In genomic region chr3:15647629-15648167, GRCh38 we compare ENCODE assay signal across 8 cellular contexts. TPM values are rescaled to one million over a fixed set of nuclear protein-coding genes. Genes with fewer than 3 reads are reported as not detected.
DNase-seq lines count a peak whose midpoint lies in the region; ATAC-seq, FAIRE-seq and TF ChIP-seq lines count a peak whose summit lies in the region.

No MANE protein-coding gene starts in this region.

- peak overlapping the region; percentile 89 for H3K27ac ChIP-seq in foreskin keratinocyte

- DNase-seq in GM12892 (ENCODE audit: insufficient read length) (peak; percentile 38), NCI-H460 (ENCODE audit: extremely low read depth, low read depth) (peak; percentile 62), foreskin keratinocyte (peak; percentile 75 to 89), NCI-H2171 (lab: John Stamatoyannopoulos, UW) (no peak), NCI-H2227 treated with DMSO at 0.1 percent for 48 hours (lab: John Stamatoyannopoulos, UW) (no peak)
- DNase-seq in activated T-cell treated with anti-CD3 and anti-CD28 coated beads, Interleukin-2, amount 50 U/mL, for 1 hour: peak; percentile 35
- DNase-seq in stimulated activated CD4-positive, alpha-beta T cell treated with anti-CD3 and anti-CD28 coated beads, Interleukin-2, amount 100 ng/mL, for 48 hours: peak; percentile 31 to 41

- TF ChIP-seq POLR2A in GM12892 (IDR thresholded peaks at IDR 0.05; ENCODE audit: low read depth, low read length): peak; percentile 20; the same call in 1 of the 2 replicates

- peak; percentile 88 for FAIRE-seq in GM12892 (lab: Jason Lieb, UNC)

- TF ChIP-seq CTCF in foreskin keratinocyte (conservative IDR thresholded peaks at IDR 0.05): no peak

- H3K27me3 ChIP-seq in foreskin keratinocyte: no peaks in the 10 kb centered on the region

- ATAC-seq in HG02571 (IDR thresholded peaks at IDR 0.05; ENCODE audit: unreplicated experiment): peak; percentile 90
- peak; percentile 27 for ATAC-seq in foreskin keratinocyte

- peaks cover 32% of the 10 kb centered on the region for H3K4me1 ChIP-seq in foreskin keratinocyte

RNA-seq across cellular contexts. Expression of gene BTD, which starts 46.2 kb away (rescaled TPM):
- 2.7 TPM for polyA plus RNA-seq in GM12892 (2012; ENCODE audit: missing spikeins)
- 18.1 and 23.6 TPM in 2 replicates for total RNA-seq in NCI-H460 (2014; rRNA removed; shearing (Covaris generic))
- polyA plus RNA-seq in NCI-H460 (2014; cell fraction: nucleus; rRNA removed): 25.7 and 29.1 TPM in 2 replicates
- 5.0 and 10.9 TPM in 2 replicates for total RNA-seq in foreskin keratinocyte
- polyA plus RNA-seq in foreskin keratinocyte: 4.6 and 8.4 TPM in 2 replicates

RNA-seq across cellular contexts. Expression of gene HACL1, which starts 46.3 kb away (rescaled TPM):
- polyA plus RNA-seq in GM12892 (2012; ENCODE audit: missing spikeins): 15.6 TPM
- total RNA-seq in NCI-H460 (2014; rRNA removed; shearing (Covaris generic)): 22.5 and 25.2 TPM in 2 replicates
- 16.5 and 28.9 TPM in 2 replicates for polyA plus RNA-seq in NCI-H460 (2014; cell fraction: nucleus; rRNA removed)
- 16.3 and 18.4 TPM in 2 replicates for total RNA-seq in foreskin keratinocyte
- 13.0 and 16.1 TPM in 2 replicates for polyA plus RNA-seq in foreskin keratinocyte

Comparison
In these comparisons a context has a peak if more than half of its experiments do, and no peak if none do; other contexts are left out.
1. DNase-seq: peak in GM12892 (single experiment), NCI-H460 (single experiment), activated T-cell treated with anti-CD3 and anti-CD28 coated beads, Interleukin-2, amount 50 U/mL, for 1 hour (single experiment), foreskin keratinocyte (2 of 2) and stimulated activated CD4-positive, alpha-beta T cell treated with anti-CD3 and anti-CD28 coated beads, Interleukin-2, amount 100 ng/mL, for 48 hours (2 of 2); none in NCI-H2171 (single experiment) and NCI-H2227 treated with DMSO at 0.1 percent for 48 hours (single experiment).